17 cellular contexts compared by ENCODE assay signal in genomic region chr11:127071606-127072005, GRCh38.
"Had no signal": no experiment of that assay in that cellular context is flagged by ENCODE, and none has a peak within 500 bp of the region (broad histone marks: within the 10 kb centered on the region; RNA-seq: fewer than 3 reads in every experiment).

No MANE protein-coding gene starts in this region.

- H3K4me1 ChIP-seq: body of pancreas, heart left ventricle had no signal

- H3K4me3 ChIP-seq: body of pancreas, coronary artery, heart left ventricle, mucosa of descending colon, sigmoid colon had no signal

- DNase-seq: activated CD4-positive, alpha-beta memory T cell treated with anti-CD3 and anti-CD28 coated beads for 36 hours; activated effector memory CD4-positive, alpha-beta T cell treated with anti-CD3 and anti-CD28 coated beads, Interleukin-2, amount 50 U/mL, for 16 hours; activated T-cell treated with anti-CD3 and anti-CD28 coated beads, Interleukin-2, amount 50 U/mL, for 4 hours; amniotic stem cell; body of pancreas; central memory CD4-positive, alpha-beta T cell; effector CD4-positive, alpha-beta T cell; heart left ventricle; mucosa of descending colon; naive thymus-derived CD8-positive, alpha-beta T cell; nucleus accumbens; sigmoid colon; stimulated activated CD4-positive, alpha-beta T cell treated with anti-CD3 and anti-CD28 coated beads, Interleukin-12 subunit alpha, Interleukin-12 subunit beta, amount 100 ng/mL, for 4 hours; stimulated activated naive CD4-positive, alpha-beta T cell had no signal

- H3K9me3 ChIP-seq: body of pancreas, heart left ventricle, mucosa of descending colon, sigmoid colon had no signal

- H3K27me3 ChIP-seq: body of pancreas, sigmoid colon had no signal

- H3K36me3 ChIP-seq: heart left ventricle, sigmoid colon had no signal

- ATAC-seq: activated naive CD4-positive, alpha-beta T cell treated with anti-CD3 and anti-CD28 coated beads, Interleukin-2, amount 50 U/mL, for 72 hours; activated T-cell treated with anti-CD3 and anti-CD28 coated beads, Interleukin-2, amount 50 U/mL, for 4 hours; body of pancreas; heart left ventricle; left lobe of liver; mucosa of descending colon; naive thymus-derived CD8-positive, alpha-beta T cell had no signal

- H3K27ac ChIP-seq: body of pancreas, coronary artery, heart left ventricle, sigmoid colon had no signal
